Comparison of ENCODE assay signal across 21 cellular contexts in the genomic region with DNA sequence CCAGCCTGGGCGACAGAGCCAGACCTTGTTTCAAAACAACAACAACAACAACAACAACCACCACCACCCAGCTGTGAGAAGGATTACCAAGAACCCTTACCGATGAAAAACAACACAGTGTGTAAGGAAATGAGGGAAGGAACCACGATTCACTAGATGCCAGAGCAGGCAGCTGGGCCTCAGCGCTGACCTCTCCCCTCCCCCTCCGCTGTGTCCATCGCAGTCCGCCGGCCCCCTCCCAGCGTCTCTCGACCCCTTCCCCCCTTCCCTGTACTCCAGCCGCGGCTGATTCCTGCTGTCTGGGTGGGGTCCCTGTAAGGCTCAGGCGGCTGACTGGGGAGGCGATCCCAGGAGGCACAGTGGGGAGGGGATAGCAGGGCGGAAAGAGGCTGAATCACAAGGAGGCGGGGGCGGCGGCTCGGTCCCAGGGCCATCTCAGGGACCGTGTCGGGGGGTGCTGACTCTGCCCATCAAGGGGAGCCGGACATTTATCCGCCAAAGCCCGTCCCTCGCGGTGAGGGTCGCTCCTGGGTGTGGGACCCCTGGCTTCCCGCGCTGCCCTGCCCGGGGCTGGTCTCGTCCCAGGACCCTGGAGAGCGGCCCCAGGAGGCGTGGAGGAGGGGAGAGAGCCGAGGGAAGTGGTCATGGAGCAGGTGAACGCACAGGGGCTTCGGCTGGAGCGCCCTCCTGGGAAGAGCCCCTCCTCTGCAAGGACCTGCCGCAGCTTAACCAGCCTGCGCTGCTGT.
A peak's percentile ranks its signal among the peaks of the same experiment; 100 is the strongest.
DNase-seq lines count a peak whose midpoint lies in the region; TF ChIP-seq lines count a peak whose summit lies in the region.
"Had no signal": no experiment of that assay in that cellular context is flagged by ENCODE, and none has a peak within 500 bp of the region (broad histone marks: within the 10 kb centered on the region; RNA-seq: fewer than 3 reads in every experiment).

No MANE protein-coding gene starts in this region.

- DNase-seq in glutamatergic neuron (peak; percentile 48), ureter (ENCODE audit: low spot score) (peak; percentile 33), NCI-H1105 (lab: John Stamatoyannopoulos, UW) (no peak), mucosa of gallbladder (ENCODE audit: low spot score) (no peak)
- no peak for DNase-seq in central memory CD4-positive, alpha-beta T cell
- DNase-seq: activated B cell treated with CpG ODN at 0.5 μM for 24 hours; activated CD4-positive, alpha-beta memory T cell treated with anti-CD3 and anti-CD28 coated beads for 36 hours; activated naive CD4-positive, alpha-beta T cell treated with anti-CD3 and anti-CD28 coated beads, Interleukin-2, amount 50 U/mL, for 16 hours; activated T-cell treated with anti-CD3 and anti-CD28 coated beads, Interleukin-2, amount 50 U/mL, for 1 hour; AML-193; heart right ventricle; left cardiac atrium; midbrain; NCI-H2171 treated with DMSO at 0.1 percent for 48 hours; NCI-H748 treated with DMSO at 0.1 percent for 48 hours; PC-3; T-helper 2 cell had no signal

- H3K4me1 Mint-ChIP-seq in glutamatergic neuron (ENCODE audit: low read depth, unreplicated experiment), result peaks cover 26% of the 10 kb centered on the region
- H3K4me1 Mint-ChIP-seq: activated B cell treated with CpG ODN at 0.5 μM for 24 hours had no signal

- H3K36me3 Mint-ChIP-seq in glutamatergic neuron (ENCODE audit: unreplicated experiment), result no peaks in the 10 kb centered on the region
- H3K36me3 Mint-ChIP-seq: activated CD4-positive, alpha-beta memory T cell treated with anti-CD3 and anti-CD28 coated beads for 36 hours had no signal

- H3K36me3 ChIP-seq in HUES64 (ENCODE audit: insufficient read depth, low read length) (no peaks in the 10 kb centered on the region), mesodermal cell (ENCODE audit: control insufficient read depth, insufficient read depth, low read length) (no peaks in the 10 kb centered on the region)
- H3K36me3 ChIP-seq: heart right ventricle, neutrophil, thoracic aorta had no signal

- peaks cover 8% of the 10 kb centered on the region for H3K27me3 Mint-ChIP-seq in glutamatergic neuron (ENCODE audit: unreplicated experiment)

- H3K27ac ChIP-seq in HUES64 (ENCODE audit: low read depth, low read length) (no peak overlapping the region), mesodermal cell (ENCODE audit: low read depth, low read length, severe bottlenecking) (no peak overlapping the region)
- H3K27ac ChIP-seq: heart right ventricle, neutrophil, thoracic aorta had no signal

- H3K27me3 ChIP-seq in HUES64 (ENCODE audit: insufficient read depth, low read length), result peaks cover 7% of the 10 kb centered on the region; the same call in 1 of the 2 replicates

- TF ChIP-seq CTCF in glutamatergic neuron (IDR thresholded peaks at IDR 0.05; ENCODE audit: partially characterized antibody, unreplicated experiment), result no peak

- H3K9ac ChIP-seq in HUES64 (ENCODE audit: low read depth, low read length), result no peak overlapping the region

- H3K27ac Mint-ChIP-seq in glutamatergic neuron (ENCODE audit: unreplicated experiment), result peak overlapping the region; percentile 78
- H3K27ac Mint-ChIP-seq: activated B cell treated with CpG ODN at 0.5 μM for 24 hours; activated CD4-positive, alpha-beta memory T cell treated with anti-CD3 and anti-CD28 coated beads for 36 hours had no signal

- H3K4me1 ChIP-seq in HUES64 (ENCODE audit: insufficient read depth, low read length) (peaks cover 5% of the 10 kb centered on the region), mesodermal cell (ENCODE audit: control insufficient read depth, insufficient read depth, low read length, poor library complexity, severe bottlenecking) (no peaks in the 10 kb centered on the region)
- H3K4me1 ChIP-seq: heart right ventricle had no signal

- H3K9me3 ChIP-seq in HUES64 (ENCODE audit: insufficient read depth, low read depth, low read length) (no peaks in the 10 kb centered on the region), mesodermal cell (ENCODE audit: control insufficient read depth, low read length) (no peaks in the 10 kb centered on the region)
- H3K9me3 ChIP-seq: heart right ventricle, neutrophil, thoracic aorta had no signal

- H3K4me3 ChIP-seq in HUES64 (ENCODE audit: low read length) (peak overlapping the region; percentile 59), mesodermal cell (ENCODE audit: extremely low read depth, insufficient read depth, low read length, poor library complexity, severe bottlenecking) (peak overlapping the region; percentile 17)
- H3K4me3 ChIP-seq: heart right ventricle, thoracic aorta had no signal

- WGBS in HUES64, result 4% methylated on average over 38 of the region's 39 CpGs
- WGBS in mesodermal cell (ENCODE audit: insufficient coverage in 2 of 2), 2 experiments, result 5 to 6% methylated on average over 17 to 19 of the region's 39 CpGs

- H3K4me3 Mint-ChIP-seq in glutamatergic neuron (ENCODE audit: unreplicated experiment), result peak overlapping the region; percentile 77
- H3K4me3 Mint-ChIP-seq: activated B cell treated with CpG ODN at 0.5 μM for 24 hours; activated CD4-positive, alpha-beta memory T cell treated with anti-CD3 and anti-CD28 coated beads for 36 hours had no signal

- H3K9me3 Mint-ChIP-seq in glutamatergic neuron (ENCODE audit: unreplicated experiment), result no peaks in the 10 kb centered on the region
- H3K9me3 Mint-ChIP-seq: activated B cell treated with CpG ODN at 0.5 μM for 24 hours had no signal

Comparison
In these comparisons a context has a peak if more than half of its experiments do, and no peak if none do; other contexts are left out.
1. DNase-seq: peak in glutamatergic neuron (single experiment) and ureter (single experiment); none in central memory CD4-positive, alpha-beta T cell (single experiment), NCI-H1105 (single experiment) and mucosa of gallbladder (single experiment).